In genomic region chr7:114865564-114865963, GRCh38 we compare ENCODE assay signal across 8 cellular contexts. TPM values are rescaled to one million over a fixed set of nuclear protein-coding genes. Genes with fewer than 3 reads are reported as not detected.
A peak's percentile ranks its signal among the peaks of the same experiment; 100 is the strongest.
DNase-seq lines count a peak whose midpoint lies in the region; ATAC-seq lines count a peak whose summit lies in the region.

No MANE protein-coding gene starts in this region.

- no peak overlapping the region for H4K8ac ChIP-seq in mesenchymal stem cell (ENCODE audit: low read length)

- H2BK120ac ChIP-seq in mesenchymal stem cell (ENCODE audit: low read depth, low read length) = no peak overlapping the region

- no peak overlapping the region for H3K27ac ChIP-seq in mesenchymal stem cell (ENCODE audit: low read length, poor library complexity, severe bottlenecking)

- no peaks in the 10 kb centered on the region for H3K9me3 ChIP-seq in mesenchymal stem cell (ENCODE audit: control insufficient read depth, low read length)

- no peak overlapping the region for H2AK5ac ChIP-seq in mesenchymal stem cell (ENCODE audit: low read length, severe bottlenecking)

- H3K27me3 ChIP-seq in mesenchymal stem cell (ENCODE audit: control insufficient read depth in 1 of 2, insufficient read depth in 1 of 2, low read length in 2 of 2) = no peaks in the 10 kb centered on the region

- no peak overlapping the region for H3K23ac ChIP-seq in mesenchymal stem cell (ENCODE audit: low read length in 2 of 2)

- H2BK5ac ChIP-seq in mesenchymal stem cell (ENCODE audit: low read depth, low read length, poor library complexity, severe bottlenecking) = no peak overlapping the region

- no peak overlapping the region for H4K91ac ChIP-seq in mesenchymal stem cell (ENCODE audit: low read length)

- no peak overlapping the region for H2BK15ac ChIP-seq in mesenchymal stem cell (ENCODE audit: low read depth, poor library complexity, severe bottlenecking)

- H3K4me3 ChIP-seq in mesenchymal stem cell (ENCODE audit: insufficient read depth in 1 of 2, low read depth in 1 of 2, low read length in 2 of 2) = no peak overlapping the region

- no peaks in the 10 kb centered on the region for H3K36me3 ChIP-seq in mesenchymal stem cell (ENCODE audit: control insufficient read depth in 1 of 2, insufficient read depth in 2 of 2, low read depth in 1 of 2, low read length in 2 of 2)

- H2AFZ ChIP-seq in mesenchymal stem cell (ENCODE audit: low read depth, low read length) = no peak overlapping the region

- no peak overlapping the region for H3K9ac ChIP-seq in mesenchymal stem cell (ENCODE audit: low read length)

- no peaks in the 10 kb centered on the region for H3K79me1 ChIP-seq in mesenchymal stem cell (replicated peaks; ENCODE audit: low read length, poor library complexity, severe bottlenecking)

- H3K4ac ChIP-seq in mesenchymal stem cell (ENCODE audit: low read depth in 1 of 2, low read length in 2 of 2) = no peak overlapping the region

- no peaks in the 10 kb centered on the region for H3K4me1 ChIP-seq in mesenchymal stem cell (ENCODE audit: control insufficient read depth, insufficient read depth, low read depth, low read length)

- H3K4me2 ChIP-seq in mesenchymal stem cell (ENCODE audit: low read length, poor library complexity, severe bottlenecking) = no peak overlapping the region

- ATAC-seq in GM21529 (IDR thresholded peaks at IDR 0.05; ENCODE audit: unreplicated experiment) = peak; percentile 96

- 88% methylated on average over 1 of the region's 1 CpG for WGBS in mesenchymal stem cell

- H3K14ac ChIP-seq in mesenchymal stem cell (ENCODE audit: low read length in 2 of 2) = no peak overlapping the region

- H2BK12ac ChIP-seq in mesenchymal stem cell (ENCODE audit: low read length in 2 of 2) = no peak overlapping the region

- in situ Hi-C loops in KBM-7 (cut with MboI; ENCODE audit: low pct_unique_long_range_greater_than_20kb, low sequenced_read_pairs) = no loop called here

- no peak overlapping the region for H3K18ac ChIP-seq in mesenchymal stem cell (ENCODE audit: low read depth in 1 of 2, low read length in 2 of 2)

- DNase-seq in GM04504 (ENCODE audit: low read depth) = peak; percentile 46
- peak; percentile 68 for DNase-seq in KBM-7
- DNase-seq in activated CD4-positive, alpha-beta T cell treated with anti-CD3 and anti-CD28 coated beads for 1 hour = peak; percentile 48
- peak; percentile 41 for DNase-seq in dedifferentiated amniotic fluid mesenchymal stem cell (ENCODE audit: extremely low spot score)
- peak; percentile 64 for DNase-seq in mesenchymal stem cell
- DNase-seq in stimulated activated CD8-positive, alpha-beta memory T cell treated with anti-CD3 and anti-CD28 coated beads, Interleukin-7, amount 100 ng/mL, for 1 hour (ENCODE audit: low read depth in 2 of 2) = peak; percentile 25 to 31
- DNase-seq in NCI-H187 treated with DMSO at 0.1 percent for 48 hours (lab: John Stamatoyannopoulos, UW) = no peak

RNA-seq across cellular contexts. Expression of gene MDFIC, which starts 56.3 kb away (rescaled TPM):
- 19.8 TPM for polyA plus RNA-seq in mesenchymal stem cell (2013, experiment 1 of 2)
- polyA plus RNA-seq in mesenchymal stem cell (2013, experiment 2 of 2) = 22.1 TPM
